In the genomic region with DNA sequence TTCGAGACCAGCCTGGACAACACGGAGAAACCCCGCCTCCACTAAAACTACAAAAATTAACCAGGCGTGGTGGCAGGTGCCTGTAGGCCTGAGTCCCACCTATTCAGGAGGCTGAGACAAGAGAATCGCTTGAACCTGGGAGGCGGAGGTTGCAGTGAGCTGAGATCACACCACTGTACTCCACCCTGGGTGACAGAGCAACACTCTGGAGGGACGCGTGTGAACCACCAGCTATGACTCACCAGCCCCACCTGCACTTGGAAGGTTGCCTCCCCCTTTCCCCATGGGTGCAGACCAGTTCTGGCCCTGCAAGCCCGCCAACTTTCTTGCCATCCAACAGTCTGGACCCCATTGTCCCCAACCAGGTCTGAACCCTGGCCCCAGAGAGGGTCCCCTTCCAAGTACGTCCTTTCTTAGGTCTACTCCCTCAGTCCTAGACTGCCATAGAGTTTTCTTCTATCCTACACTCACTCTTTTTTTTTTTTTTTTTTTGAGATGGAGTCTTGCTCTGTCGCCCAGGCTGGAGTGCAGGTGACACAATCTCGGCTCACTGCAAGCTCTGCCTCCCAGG, we compare ENCODE assay signal across 28 cellular contexts. TPM values are rescaled to one million over a fixed set of nuclear protein-coding genes. Genes with fewer than 3 reads are reported as not detected.
DNase-seq lines count a peak whose midpoint lies in the region; ATAC-seq and TF ChIP-seq lines count a peak whose summit lies in the region.
"Had no signal": no experiment of that assay in that cellular context is flagged by ENCODE, and none has a peak within 500 bp of the region (broad histone marks: within the 10 kb centered on the region; RNA-seq: fewer than 3 reads in every experiment).

No MANE protein-coding gene starts in this region.

- no peak overlapping the region for H2AFZ ChIP-seq in PC-9
- H2AFZ ChIP-seq: parathyroid adenoma had no signal

- CTCF ChIA-PET in PC-9 (lab: Charles Lee), result interaction anchor here (0.6 to 0.7 kb wide), 3 partner anchors 22 to 228 kb away, joined by 3 to 9 read pairs (median 8); no protein-coding TSS in a partner anchor

- H3K4me3 ChIP-seq in PC-9 (no peak overlapping the region), upper lobe of left lung (no peak overlapping the region), H7 (ENCODE audit: insufficient read depth, low read depth, low read length) (no peak overlapping the region)
- H3K4me3 ChIP-seq: SJSA1, thoracic aorta had no signal

- H3K27ac ChIP-seq in PC-9, result peak overlapping the region; percentile 13
- H3K27ac ChIP-seq in upper lobe of left lung, result no peak overlapping the region
- H3K27ac ChIP-seq: 22Rv1, HL-60, parathyroid adenoma, SJSA1, thoracic aorta, WERI-Rb-1 had no signal

- BruUV-seq in PC-9 (replicated peaks; lab: Mats Ljungman, UMichigan), result no TSS peak

- peaks cover 53% of the 10 kb centered on the region for H3F3A ChIP-seq in PC-9 (ENCODE audit: insufficient read depth, low read depth)

- no peaks in the 10 kb centered on the region for H3K27me3 ChIP-seq in PC-9 (ENCODE audit: insufficient read depth, low read depth)
- no peaks in the 10 kb centered on the region for H3K27me3 ChIP-seq in upper lobe of left lung
- H3K27me3 ChIP-seq in H7 (ENCODE audit: control insufficient read depth, insufficient read depth, low read length), result no peaks in the 10 kb centered on the region
- H3K27me3 ChIP-seq: SJSA1 had no signal

- no peaks in the 10 kb centered on the region for H4K20me1 ChIP-seq in PC-9 (ENCODE audit: insufficient read depth)

- peak; percentile 19 for ATAC-seq in left colon
- peak; percentile 31 to 38 for ATAC-seq in upper lobe of left lung (ENCODE audit: low FRiP score in 2 of 2)
- no peak for ATAC-seq in HG03196 (IDR thresholded peaks at IDR 0.05; ENCODE audit: unreplicated experiment)
- ATAC-seq: naive thymus-derived CD4-positive, alpha-beta T cell; sciatic nerve; T-helper 17 cell had no signal

- H3K4me2 ChIP-seq in PC-9, result no peak overlapping the region

- no peaks in the 10 kb centered on the region for H3K9me2 ChIP-seq in PC-9 (ENCODE audit: insufficient read depth)

- no peaks in the 10 kb centered on the region for H3K9me3 ChIP-seq in PC-9 (ENCODE audit: insufficient read depth, low read depth)
- H3K9me3 ChIP-seq in upper lobe of left lung, result no peaks in the 10 kb centered on the region
- H3K9me3 ChIP-seq: SJSA1, thoracic aorta had no signal

- POLR2A ChIA-PET in PC-9 (lab: Charles Lee; ENCODE audit: unreplicated experiment), result interaction anchor here (0.7 kb wide), 1 partner anchor 367 kb away, joined by 4 read pairs; no protein-coding TSS in a partner anchor

- intact Hi-C loops in PC-9 (cut with micrococcal nuclease; ENCODE audit: unreplicated experiment) (no loop called here), left colon (cut with DNase I, micrococcal nuclease) (no loop called here)

- no peak for TF ChIP-seq EP300 in upper lobe of left lung (IDR thresholded peaks at IDR 0.05)

- DNase-seq in DMS53 (lab: John Stamatoyannopoulos, UW) (peak; percentile 8), DMS53 treated with DMSO at 0.1 percent for 48 hours (lab: John Stamatoyannopoulos, UW; ENCODE audit: unreplicated experiment) (no peak), PC-9 (peak; percentile 70), left colon (peak in 1 of 2 donors; percentile 55), upper lobe of left lung (no peak), GOT3 (lab: John Stamatoyannopoulos, UW) (no peak), H7 (no peak)
- DNase-seq: activated CD4-positive, alpha-beta T cell treated with anti-CD3 and anti-CD28 coated beads, Interleukin-2, amount 50 U/mL, for 1 hour; activated naive CD4-positive, alpha-beta T cell; activated T-cell treated with anti-CD3 and anti-CD28 coated beads for 4 hours; AML-193; central memory CD4-positive, alpha-beta T cell; foreskin melanocyte; kidney glomerular epithelial cell; mesenchymal stem cell; MV-4-11; naive thymus-derived CD4-positive, alpha-beta T cell; NCI-H1694 treated with DMSO at 0.1 percent for 48 hours; NCI-H774; T-helper 17 cell; WERI-Rb-1 had no signal

- H3K4me1 ChIP-seq in PC-9 (replicated peaks; ENCODE audit: insufficient read depth), result peaks cover 71% of the 10 kb centered on the region
- peaks cover 0 to 19% (median 0%) of the 10 kb centered on the region in 4 donors for H3K4me1 ChIP-seq in upper lobe of left lung
- H3K4me1 ChIP-seq: parathyroid adenoma had no signal

- TF ChIP-seq POLR2A in upper lobe of left lung (IDR thresholded peaks at IDR 0.05), result no peak

- 90 to 93% methylated on average over 12 of the region's 12 CpGs for WGBS in upper lobe of left lung, 2 donors

- H3K79me2 ChIP-seq in PC-9 (ENCODE audit: low read depth), result peaks cover 24% of the 10 kb centered on the region

- no peaks in the 10 kb centered on the region for H3K36me3 ChIP-seq in PC-9 (ENCODE audit: low read depth)
- H3K36me3 ChIP-seq in upper lobe of left lung, result no peaks in the 10 kb centered on the region
- no peaks in the 10 kb centered on the region for H3K36me3 ChIP-seq in H7 (replicated peaks; ENCODE audit: control insufficient read depth, insufficient read depth, low read length)
- H3K36me3 ChIP-seq: SJSA1, thoracic aorta, WERI-Rb-1 had no signal

- TF ChIP-seq CTCF in PC-9 (conservative IDR thresholded peaks at IDR 0.05) (no peak), upper lobe of left lung (IDR thresholded peaks at IDR 0.05) (no peak)

RNA-seq across cellular contexts. Expression of gene ATP9A, which starts 29.2 kb away (rescaled TPM):
- 18.6 and 22.4 TPM in 2 replicates for total RNA-seq in PC-9 (2021)
- total RNA-seq in left colon, result 10 to 100 TPM; 66.8 to 90.1 TPM
- 10 to 100 TPM; 15.7 to 31.3 (median 22.8) TPM for total RNA-seq in upper lobe of left lung
- total RNA-seq in H7 (2014; rRNA removed; shearing (Covaris generic)), result 1.6 and 2.1 TPM in 2 replicates

Comparison
In these comparisons a context has a peak if more than half of its experiments do, and no peak if none do; other contexts are left out.
1. DNase-seq: peak in DMS53 (single experiment) and PC-9 (2 of 2); none in DMS53 treated with DMSO at 0.1 percent for 48 hours (single experiment), upper lobe of left lung (0 of 2), GOT3 (single experiment) and H7 (single experiment).